ENCODE assay signal across 29 cellular contexts in the genomic region with DNA sequence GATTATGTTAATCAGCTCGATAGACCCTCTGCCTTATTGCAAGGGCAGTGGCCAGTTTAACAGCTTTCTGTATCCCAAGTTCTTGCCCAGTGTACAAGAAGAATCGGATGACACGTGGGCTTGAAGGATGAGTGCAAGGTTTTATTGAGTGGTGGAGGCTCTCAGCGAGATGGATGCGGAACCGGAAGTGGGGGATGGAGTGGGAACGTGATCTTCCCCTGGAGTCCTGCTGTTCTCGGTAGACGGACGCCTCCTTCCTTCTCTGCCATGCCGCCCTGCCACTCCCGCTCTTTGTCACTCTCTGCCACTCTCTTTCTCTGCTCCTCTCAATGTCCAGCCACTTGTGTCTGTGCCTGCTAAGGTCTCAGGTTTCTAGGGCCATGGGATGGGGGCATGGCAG. TPM values are rescaled to one million over a fixed set of nuclear protein-coding genes. Genes with fewer than 3 reads are reported as not detected.
A peak's percentile ranks its signal among the peaks of the same experiment; 100 is the strongest.
DNase-seq lines count a peak whose midpoint lies in the region; ATAC-seq, FAIRE-seq and TF ChIP-seq lines count a peak whose summit lies in the region.
"Had no signal": no experiment of that assay in that cellular context is flagged by ENCODE, and none has a peak within 500 bp of the region (broad histone marks: within the 10 kb centered on the region; RNA-seq: fewer than 3 reads in every experiment).

No MANE protein-coding gene starts in this region.

- H3K4me3 ChIP-seq in psoas muscle = no peak overlapping the region
- no peak overlapping the region for H3K4me3 ChIP-seq in HAP-1
- H3K4me3 ChIP-seq: coronary artery, left ventricle myocardium inferior, SJSA1, stomach, thyroid gland had no signal

- peak; percentile 82 for FAIRE-seq in D721Med (lab: Jason Lieb, UNC)
- FAIRE-seq: GM12892, islet of Langerhans had no signal

- ATAC-seq in Right ventricle myocardium superior (ENCODE audit: poor library complexity) (no peak), psoas muscle (no peak)
- ATAC-seq: activated naive CD8-positive, alpha-beta T cell treated with anti-CD3 and anti-CD28 coated beads, Interleukin-2, amount 50 U/mL, for 24 hours; activated T-cell treated with anti-CD3 and anti-CD28 coated beads, Interleukin-2, amount 50 U/mL, for 4 hours; CD8-positive, alpha-beta T cell; sciatic nerve had no signal

- H3K36me3 ChIP-seq in psoas muscle (ENCODE audit: insufficient read depth in 1 of 2, low read depth in 1 of 2) = peaks cover 0 to 5% of the 10 kb centered on the region in 2 donors
- H3K36me3 ChIP-seq in HAP-1 (replicated peaks) = no peaks in the 10 kb centered on the region
- H3K36me3 ChIP-seq: thyroid gland had no signal

- H3K27me3 ChIP-seq in psoas muscle (ENCODE audit: insufficient read depth in 3 of 3, low read length in 2 of 3) (no peaks in the 10 kb centered on the region), HAP-1 (ENCODE audit: low read depth) (no peaks in the 10 kb centered on the region)
- H3K27me3 ChIP-seq: SJSA1, stomach, thyroid gland had no signal

- H3K4me3 Mint-ChIP-seq in nephron progenitor cell = no peak overlapping the region
- H3K4me3 Mint-ChIP-seq: activated naive CD8-positive, alpha-beta T cell treated with anti-CD3 and anti-CD28 coated beads, Interleukin-2, amount 50 U/mL, for 24 hours; activated T-cell treated with anti-CD3 and anti-CD28 coated beads, Interleukin-2, amount 50 U/mL, for 4 hours; CD8-positive, alpha-beta T cell; HFFc6; WTC11 had no signal

- peaks cover 16% of the 10 kb centered on the region for H3K36me3 Mint-ChIP-seq in nephron progenitor cell (ENCODE audit: low read depth)
- H3K36me3 Mint-ChIP-seq: WTC11 had no signal

- H3K27ac Mint-ChIP-seq in nephron progenitor cell = peak overlapping the region; percentile 54
- H3K27ac Mint-ChIP-seq: activated naive CD8-positive, alpha-beta T cell treated with anti-CD3 and anti-CD28 coated beads, Interleukin-2, amount 50 U/mL, for 24 hours; CD8-positive, alpha-beta T cell; HFFc6; WTC11 had no signal

- H3K9me3 Mint-ChIP-seq in nephron progenitor cell = no peaks in the 10 kb centered on the region
- H3K9me3 Mint-ChIP-seq: activated naive CD8-positive, alpha-beta T cell treated with anti-CD3 and anti-CD28 coated beads, Interleukin-2, amount 50 U/mL, for 24 hours; activated T-cell treated with anti-CD3 and anti-CD28 coated beads, Interleukin-2, amount 50 U/mL, for 4 hours; CD8-positive, alpha-beta T cell; HFFc6; IgD-negative memory B cell; WTC11 had no signal

- in situ Hi-C loops in HAP-1 (cut with MboI; ENCODE audit: low sequenced_read_pairs) = no loop called here

- H3K27me3 Mint-ChIP-seq in nephron progenitor cell (ENCODE audit: low read depth, poor library complexity) = no peaks in the 10 kb centered on the region
- H3K27me3 Mint-ChIP-seq: activated naive CD8-positive, alpha-beta T cell treated with anti-CD3 and anti-CD28 coated beads, Interleukin-2, amount 50 U/mL, for 24 hours; IgD-negative memory B cell had no signal

- H3K27ac ChIP-seq in psoas muscle = no peak overlapping the region
- H3K27ac ChIP-seq: coronary artery, epithelial cell of prostate, left ventricle myocardium inferior, SJSA1, stomach, thyroid gland had no signal

- peaks cover 9% of the 10 kb centered on the region for H3K4me1 Mint-ChIP-seq in nephron progenitor cell
- H3K4me1 Mint-ChIP-seq: activated naive CD8-positive, alpha-beta T cell treated with anti-CD3 and anti-CD28 coated beads, Interleukin-2, amount 50 U/mL, for 24 hours had no signal

- WGBS in psoas muscle, 3 donors = 78 to 90% (median 87%) methylated on average over 12 of the region's 12 CpGs

- intact Hi-C loops in Right ventricle myocardium superior (cut with DNase I) = no loop called here
- intact Hi-C loops in psoas muscle (cut with DNase I) = no loop called here

- DNase-seq in D721Med (ENCODE audit: insufficient read length, low spot score) = no peak
- DNase-seq in NCI-H2029 treated with DMSO at 0.1 percent for 48 hours (lab: John Stamatoyannopoulos, UW) = peak; percentile 34
- peak; percentile 30 for DNase-seq in RPMI7951 (ENCODE audit: low read depth)
- DNase-seq in nephron progenitor cell = no peak
- DNase-seq in Right ventricle myocardium superior = no peak
- DNase-seq in psoas muscle = no peak
- no peak for DNase-seq in dermis blood vessel endothelial cell
- DNase-seq in HAP-1 (ENCODE audit: low spot score in 2 of 2) = no peak
- DNase-seq: activated naive CD8-positive, alpha-beta T cell treated with anti-CD3 and anti-CD28 coated beads, Interleukin-2, amount 50 U/mL, for 24 hours; activated T-cell treated with anti-CD3 and anti-CD28 coated beads, Interleukin-2, amount 50 U/mL, for 4 hours; caudate nucleus; CD8-positive, alpha-beta T cell; effector memory CD4-positive, alpha-beta T cell; HFFc6; left ventricle myocardium inferior; NCI-H1048; NCI-H1694 treated with DMSO at 0.1 percent for 48 hours; NCI-H69; stimulated activated CD8-positive, alpha-beta memory T cell treated with anti-CD3 and anti-CD28 coated beads, Interleukin-4, amount 100 ng/mL, for 48 hours; stomach had no signal

- no peaks in the 10 kb centered on the region for H3K9me3 ChIP-seq in psoas muscle
- H3K9me3 ChIP-seq in HAP-1 = no peaks in the 10 kb centered on the region
- H3K9me3 ChIP-seq: left ventricle myocardium inferior, SJSA1, stomach, thyroid gland had no signal

- H3K4me1 ChIP-seq in psoas muscle = peaks cover 10% of the 10 kb centered on the region
- peaks cover 6% of the 10 kb centered on the region; the same call in 1 of the 2 replicates for H3K4me1 ChIP-seq in HAP-1
- H3K4me1 ChIP-seq: thyroid gland had no signal

- TF ChIP-seq CTCF in D721Med (IDR thresholded peaks at IDR 0.05; ENCODE audit: insufficient read depth, missing control alignments) (no peak), nephron progenitor cell (IDR thresholded peaks at IDR 0.05) (no peak), psoas muscle (IDR thresholded peaks at IDR 0.05) (no peak)

RNA-seq across cellular contexts. Expression of gene RFXAP, which starts 21.0 kb away (rescaled TPM):
- total RNA-seq in RPMI7951 (2014; rRNA removed; shearing (Covaris generic)) = 0.96 and 1.3 TPM in 2 replicates
- total RNA-seq in Right ventricle myocardium superior (1.7 TPM), psoas muscle (1 to 10 TPM; 1.4 to 4.1 (median 2.5) TPM), dermis blood vessel endothelial cell (1.0 and 1.9 TPM in 2 replicates)
- polyA plus RNA-seq in psoas muscle = 1 to 10 TPM; 1.2 to 2.1 (median 1.7) TPM

Comparison
In these comparisons a context has a peak if more than half of its experiments do, and no peak if none do; other contexts are left out.
1. DNase-seq: peak in NCI-H2029 treated with DMSO at 0.1 percent for 48 hours (single experiment) and RPMI7951 (single experiment); none in D721Med (single experiment), nephron progenitor cell (single experiment), Right ventricle myocardium superior (single experiment), psoas muscle (0 of 2), dermis blood vessel endothelial cell (single experiment) and HAP-1 (0 of 2).